In the genomic region with DNA sequence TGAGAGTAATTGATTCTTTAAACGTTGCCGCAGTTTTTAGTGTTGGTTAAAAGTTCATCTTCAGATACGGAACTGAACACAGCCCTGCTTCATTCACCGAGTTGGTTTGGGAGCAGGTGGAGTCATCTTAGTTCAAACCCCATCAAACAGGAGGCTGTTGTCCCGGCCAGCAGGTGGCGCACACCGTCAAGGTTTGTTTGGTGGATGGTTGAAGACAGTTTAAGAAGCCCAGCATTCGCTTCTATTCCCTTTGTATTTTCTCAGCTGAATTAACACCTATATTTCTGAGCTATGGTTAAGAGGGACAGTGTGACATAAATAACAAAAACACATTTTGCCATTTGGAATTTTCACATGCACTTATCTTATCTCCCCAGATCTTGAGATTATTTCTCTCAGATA, we compare ENCODE assay signal across 11 cellular contexts. TPM values are rescaled to one million over a fixed set of nuclear protein-coding genes. Genes with fewer than 3 reads are reported as not detected.
A peak's percentile ranks its signal among the peaks of the same experiment; 100 is the strongest.
DNase-seq lines count a peak whose midpoint lies in the region; ATAC-seq, FAIRE-seq and TF ChIP-seq lines count a peak whose summit lies in the region.
"Not testable (repeated sequence)": the region's sequence is repeated elsewhere in the genome, so short reads cannot be mapped to it uniquely, and the experiment has no call there.
"Had no signal": no experiment of that assay in that cellular context is flagged by ENCODE, and none has a peak within 500 bp of the region (broad histone marks: within the 10 kb centered on the region; RNA-seq: fewer than 3 reads in every experiment).

No MANE protein-coding gene starts in this region.

- not testable (repeated sequence) for H3K4me1 ChIP-seq in colonic mucosa

- H3K9ac ChIP-seq in colonic mucosa (ENCODE audit: low read depth in 2 of 2, low read length in 2 of 2) = not testable (repeated sequence)

- peak; percentile 76 for ATAC-seq in GM19397 (IDR thresholded peaks at IDR 0.05; ENCODE audit: unreplicated experiment)
- peak; percentile 77 for ATAC-seq in HG02642 (IDR thresholded peaks at IDR 0.05; ENCODE audit: poor library complexity, unreplicated experiment)
- ATAC-seq in HG03442 (IDR thresholded peaks at IDR 0.05; ENCODE audit: unreplicated experiment) = peak; percentile 68
- peak; percentile 94 for ATAC-seq in left lobe of liver
- ATAC-seq in sciatic nerve = peak; percentile 77

- not testable (repeated sequence) for H3K27me3 ChIP-seq in colonic mucosa

- not testable (repeated sequence) for DNase-seq in CD14-positive monocyte (ENCODE audit: low spot score); colonic mucosa; left lobe of liver (ENCODE audit: low spot score); sciatic nerve (ENCODE audit: low spot score)

- peak overlapping the region in 1 of 2 donors; percentile 46 for H3K4me3 Mint-ChIP-seq in CD14-positive monocyte

- not testable (repeated sequence) for H3K36me3 Mint-ChIP-seq in CD14-positive monocyte

- H3K36me3 ChIP-seq in colonic mucosa = not testable (repeated sequence)

- H3K4me1 Mint-ChIP-seq in CD14-positive monocyte = not testable (repeated sequence)

- not testable (repeated sequence) for H3K9me3 Mint-ChIP-seq in CD14-positive monocyte

- H3K27ac Mint-ChIP-seq in CD14-positive monocyte = not testable (repeated sequence)

- not testable (repeated sequence) for H3K9me3 ChIP-seq in colonic mucosa

- peak; percentile 26 for TF ChIP-seq CTCF in CD14-positive monocyte (IDR thresholded peaks at IDR 0.05)
- TF ChIP-seq CTCF in colonic mucosa (IDR thresholded peaks at IDR 0.05) = peak; percentile 22

- intact Hi-C loops in CD14-positive monocyte (cut with micrococcal nuclease); colonic mucosa (cut with DNase I); sciatic nerve (cut with DNase I): not testable (repeated sequence)

- H3K4me3 ChIP-seq in colonic mucosa = not testable (repeated sequence)

- not testable (repeated sequence) for H3K27me3 Mint-ChIP-seq in CD14-positive monocyte (ENCODE audit: low read depth in 3 of 3)

- not testable (repeated sequence) for H3K27ac ChIP-seq in colonic mucosa

- peak; percentile 72 for FAIRE-seq in TTC549 (lab: Jason Lieb, UNC)

RNA-seq across cellular contexts. Expression of gene GPR31, which starts 25.1 kb away (rescaled TPM):
- polyA plus RNA-seq in CD14-positive monocyte = not detected
- total RNA-seq in colonic mucosa (not detected), left lobe of liver (not detected), sciatic nerve (not detected)
- total RNA-seq: activated CD4-positive, alpha-beta T cell treated with anti-CD3 and anti-CD28 coated beads, Interleukin-2, amount 10 ng/mL, durations not matched to agents 24 days and 14 days; lower leg skin; uterus had no signal
